In genomic region chr7:122315507-122316466, GRCh38 we compare ENCODE assay signal across 19 cellular contexts. TPM values are rescaled to one million over a fixed set of nuclear protein-coding genes. Genes with fewer than 3 reads are reported as not detected.
A peak's percentile ranks its signal among the peaks of the same experiment; 100 is the strongest.
DNase-seq lines count a peak whose midpoint lies in the region; ATAC-seq and TF ChIP-seq lines count a peak whose summit lies in the region.
"Had no signal": no experiment of that assay in that cellular context is flagged by ENCODE, and none has a peak within 500 bp of the region (broad histone marks: within the 10 kb centered on the region; RNA-seq: fewer than 3 reads in every experiment).

No MANE protein-coding gene starts in this region.

- peak overlapping the region; percentile 40 for H2AK9ac ChIP-seq in IMR-90 (replicated peaks; ENCODE audit: low read depth, low read length, poor library complexity)

- POLR2A ChIA-PET in IMR-90 (lab: Charles Lee; ENCODE audit: unreplicated experiment) = no interaction called here

- peaks cover 1 to 13% of the 10 kb centered on the region in 2 donors for H3K9me3 Mint-ChIP-seq in stimulated activated naive B cell treated with anti-CD40 and anti-IgM and Interleukin-4, amounts not matched to agents 10 μg/mL and 1 μg/mL and 100 μg/mL, for 72 hours

- H3K23ac ChIP-seq in IMR-90 (ENCODE audit: low read depth, low read length) = no peak overlapping the region

- WGBS in IMR-90 (ENCODE audit: extremely low coverage in 2 of 2, insufficient read length in 1 of 2), 2 experiments = 0% methylated on average over 1 of the region's 25 CpGs; no CpG with 5 or more reads in 1 of the 2 experiments
- 9% methylated on average over 25 of the region's 25 CpGs for WGBS in ectodermal cell, 2 experiments

- peaks cover 52 to 64% of the 10 kb centered on the region in 2 donors for H3K27me3 Mint-ChIP-seq in stimulated activated naive B cell treated with anti-CD40 and anti-IgM and Interleukin-4, amounts not matched to agents 10 μg/mL and 1 μg/mL and 100 μg/mL, for 72 hours

- no peak for DNase-seq in IMR-90
- peak; percentile 62 for DNase-seq in islet precursor cell
- no peak for DNase-seq in stimulated activated naive B cell treated with anti-CD40 and anti-IgM and Interleukin-4, amounts not matched to agents 10 μg/mL and 1 μg/mL and 100 μg/mL, for 72 hours
- DNase-seq in H4 (ENCODE audit: low spot score) = no peak
- DNase-seq: activated CD4-positive, alpha-beta T cell treated with anti-CD3 and anti-CD28 coated beads, Interleukin-2, amount 10 ng/mL, durations not matched to agents 24 days and 14 days; foreskin melanocyte; naive thymus-derived CD8-positive, alpha-beta T cell; NCI-H2029 treated with DMSO at 0.1 percent for 48 hours; NCI-H510A; stimulated activated CD8-positive, alpha-beta memory T cell treated with anti-CD3 and anti-CD28 coated beads, Interleukin-4, amount 100 ng/mL, for 48 hours had no signal

- H3K27me3 ChIP-seq in IMR-90 (ENCODE audit: control insufficient read depth, insufficient read depth, low read length) (peaks cover 52% of the 10 kb centered on the region), ectodermal cell (ENCODE audit: control insufficient read depth, insufficient read depth, low read length, poor library complexity, severe bottlenecking) (peaks cover 86% of the 10 kb centered on the region)
- H3K27me3 ChIP-seq: BLaER1 treated with 17β-estradiol and CSF1 and Interleukin-3, amounts not matched to agents 10 nM and 100 nM had no signal

- no peak overlapping the region for H3K9ac ChIP-seq in IMR-90 (ENCODE audit: low read depth, low read length)
- H3K9ac ChIP-seq: BLaER1 treated with 17β-estradiol and CSF1 and Interleukin-3, amounts not matched to agents 10 nM and 100 nM had no signal

- in situ Hi-C loops in IMR-90 (cut with MboI; ENCODE audit: low sequenced_read_pairs) = no loop called here

- H2AK5ac ChIP-seq in IMR-90 (ENCODE audit: low read depth, low read length) = no peak overlapping the region

- no peak overlapping the region for H2BK5ac ChIP-seq in IMR-90 (ENCODE audit: low read depth, low read length, poor library complexity, severe bottlenecking)

- H2BK20ac ChIP-seq in IMR-90 (ENCODE audit: low read depth, low read length) = no peak overlapping the region

- no peak overlapping the region for H3K4ac ChIP-seq in IMR-90 (ENCODE audit: low read depth, low read length)

- intact Hi-C loops in IMR-90 (cut with micrococcal nuclease) = no loop called here

- dilution Hi-C loops in IMR-90 (cut with HindIII; ENCODE audit: low sequenced_read_pairs, unreplicated experiment) = no loop called here

- H4K20me1 ChIP-seq in IMR-90 (ENCODE audit: insufficient read depth, low read length) = no peaks in the 10 kb centered on the region
- H4K20me1 ChIP-seq: BLaER1 treated with 17β-estradiol and CSF1 and Interleukin-3, amounts not matched to agents 10 nM and 100 nM had no signal

- H3K36me3 ChIP-seq in IMR-90 (ENCODE audit: control insufficient read depth, insufficient read depth, low read length) = no peaks in the 10 kb centered on the region
- H3K36me3 ChIP-seq in ectodermal cell (ENCODE audit: control insufficient read depth, insufficient read depth, low read length) = no peaks in the 10 kb centered on the region
- H3K36me3 ChIP-seq: BLaER1 treated with 17β-estradiol and CSF1 and Interleukin-3, amounts not matched to agents 10 nM and 100 nM had no signal

- H3K9me1 ChIP-seq in IMR-90 (ENCODE audit: insufficient read depth, low read length) = no peaks in the 10 kb centered on the region

- no peak overlapping the region for H3K4me3 Mint-ChIP-seq in stimulated activated naive B cell treated with anti-CD40 and anti-IgM and Interleukin-4, amounts not matched to agents 10 μg/mL and 1 μg/mL and 100 μg/mL, for 72 hours
- H3K4me3 Mint-ChIP-seq: activated CD4-positive, alpha-beta T cell treated with anti-CD3 and anti-CD28 coated beads, Interleukin-2, amount 10 ng/mL, durations not matched to agents 24 days and 14 days; IgD-negative memory B cell; naive thymus-derived CD8-positive, alpha-beta T cell had no signal

- no peak for ATAC-seq in IMR-90 (ENCODE audit: low read depth)
- ATAC-seq in stimulated activated naive B cell treated with anti-CD40 and anti-IgM and Interleukin-4, amounts not matched to agents 10 μg/mL and 1 μg/mL and 100 μg/mL, for 72 hours (replicated peaks) = no peak
- no peak for ATAC-seq in GM21786 (IDR thresholded peaks at IDR 0.05; ENCODE audit: unreplicated experiment)
- no peak for ATAC-seq in GM19455 (IDR thresholded peaks at IDR 0.05; ENCODE audit: unreplicated experiment)
- ATAC-seq: naive thymus-derived CD8-positive, alpha-beta T cell had no signal

- no peak overlapping the region for H3K4me3 ChIP-seq in IMR-90 (ENCODE audit: insufficient read depth, low read depth, low read length)
- H3K4me3 ChIP-seq in ectodermal cell (ENCODE audit: insufficient read depth, low read depth, low read length) = peak overlapping the region; percentile 40
- H3K4me3 ChIP-seq: BLaER1 treated with 17β-estradiol and CSF1 and Interleukin-3, amounts not matched to agents 10 nM and 100 nM had no signal

- H3K9me3 ChIP-seq in IMR-90 (ENCODE audit: control insufficient read depth, insufficient read depth, low read length) (peaks cover 2% of the 10 kb centered on the region; the same call in 1 of the 2 replicates), ectodermal cell (ENCODE audit: control insufficient read depth, low read length) (no peaks in the 10 kb centered on the region)

- no peak overlapping the region for H4K5ac ChIP-seq in IMR-90 (ENCODE audit: low read depth, low read length)

- peaks cover 0 to 4% of the 10 kb centered on the region in 2 donors for H3K36me3 Mint-ChIP-seq in stimulated activated naive B cell treated with anti-CD40 and anti-IgM and Interleukin-4, amounts not matched to agents 10 μg/mL and 1 μg/mL and 100 μg/mL, for 72 hours
- H3K36me3 Mint-ChIP-seq: IgD-negative memory B cell had no signal

- H4K91ac ChIP-seq in IMR-90 (ENCODE audit: insufficient read depth, low read depth, low read length) = no peak overlapping the region

- H3K14ac ChIP-seq in IMR-90 (replicated peaks; ENCODE audit: low read depth, low read length) = no peak overlapping the region

- H3K56ac ChIP-seq in IMR-90 (ENCODE audit: extremely low read depth, insufficient read depth, low read length) = no peak overlapping the region

- no peak for TF ChIP-seq CTCF in IMR-90 (conservative IDR thresholded peaks at IDR 0.05; ENCODE audit: low read depth, low read length)

- no peak overlapping the region for H4K8ac ChIP-seq in IMR-90 (ENCODE audit: low read depth in 2 of 2, low read length in 2 of 2)

- no peak for TF ChIP-seq POLR2A in IMR-90 (IDR thresholded peaks at IDR 0.05; ENCODE audit: low read depth, low read length)

- H3K4me1 Mint-ChIP-seq in stimulated activated naive B cell treated with anti-CD40 and anti-IgM and Interleukin-4, amounts not matched to agents 10 μg/mL and 1 μg/mL and 100 μg/mL, for 72 hours = peaks cover 4 to 8% of the 10 kb centered on the region in 2 donors
- H3K4me1 Mint-ChIP-seq: activated CD4-positive, alpha-beta T cell treated with anti-CD3 and anti-CD28 coated beads, Interleukin-2, amount 10 ng/mL, durations not matched to agents 24 days and 14 days had no signal

- TF ChIP-seq RAD21 in IMR-90 (IDR thresholded peaks at IDR 0.05; ENCODE audit: low read length) = no peak

- H2BK120ac ChIP-seq in IMR-90 (ENCODE audit: low read depth, low read length) = no peak overlapping the region

- no peak overlapping the region for H3K27ac ChIP-seq in IMR-90 (ENCODE audit: insufficient read depth, low read length)
- no peak overlapping the region for H3K27ac ChIP-seq in ectodermal cell (ENCODE audit: insufficient read depth, low read depth, low read length, poor library complexity, severe bottlenecking)
- H3K27ac ChIP-seq: BLaER1 treated with 17β-estradiol and CSF1 and Interleukin-3, amounts not matched to agents 10 nM and 100 nM; RWPE1 had no signal

- no peak overlapping the region for H3K18ac ChIP-seq in IMR-90 (ENCODE audit: low read depth, low read length)

- no peak overlapping the region for H3K4me2 ChIP-seq in IMR-90 (ENCODE audit: low read depth, low read length)
- H3K4me2 ChIP-seq: BLaER1 treated with 17β-estradiol and CSF1 and Interleukin-3, amounts not matched to agents 10 nM and 100 nM had no signal

- H3K27ac Mint-ChIP-seq in stimulated activated naive B cell treated with anti-CD40 and anti-IgM and Interleukin-4, amounts not matched to agents 10 μg/mL and 1 μg/mL and 100 μg/mL, for 72 hours = peak overlapping the region; percentile 57
- H3K27ac Mint-ChIP-seq: activated CD4-positive, alpha-beta T cell treated with anti-CD3 and anti-CD28 coated beads, Interleukin-2, amount 10 ng/mL, durations not matched to agents 24 days and 14 days; IgD-negative memory B cell; naive thymus-derived CD8-positive, alpha-beta T cell; progenitor cell of endocrine pancreas had no signal

- H2AFZ ChIP-seq in IMR-90 (replicated peaks; ENCODE audit: low read length, poor library complexity) = no peak overlapping the region

- no peaks in the 10 kb centered on the region for H3K4me1 ChIP-seq in IMR-90 (ENCODE audit: control insufficient read depth, insufficient read depth, low read length)
- peaks cover 31% of the 10 kb centered on the region for H3K4me1 ChIP-seq in ectodermal cell (ENCODE audit: control insufficient read depth, insufficient read depth, low read length)
- H3K4me1 ChIP-seq: BLaER1 treated with 17β-estradiol and CSF1 and Interleukin-3, amounts not matched to agents 10 nM and 100 nM had no signal

- H3K79me1 ChIP-seq in IMR-90 (ENCODE audit: low read depth in 1 of 2, low read length in 2 of 2) = no peaks in the 10 kb centered on the region

- H2BK15ac ChIP-seq in IMR-90 (ENCODE audit: low read depth, low read length) = no peak overlapping the region

- CTCF ChIA-PET in IMR-90 (lab: Yijun Ruan, JAX) = no interaction called here

- BruUV-seq in IMR-90 (replicated peaks; lab: Mats Ljungman, UMichigan) = no TSS peak

TF ChIP-seq in IMR-90, 13 proteins besides CTCF, POLR2A, EP300 and RAD21 (continues in another document):
- TF ChIP-seq CEBPB (IDR thresholded peaks at IDR 0.05; ENCODE audit: low read depth, low read length) (no peak), FOS (IDR thresholded peaks at IDR 0.05; ENCODE audit: low read depth, low read length) (no peak)
- TF ChIP-seq, protein P1, sequence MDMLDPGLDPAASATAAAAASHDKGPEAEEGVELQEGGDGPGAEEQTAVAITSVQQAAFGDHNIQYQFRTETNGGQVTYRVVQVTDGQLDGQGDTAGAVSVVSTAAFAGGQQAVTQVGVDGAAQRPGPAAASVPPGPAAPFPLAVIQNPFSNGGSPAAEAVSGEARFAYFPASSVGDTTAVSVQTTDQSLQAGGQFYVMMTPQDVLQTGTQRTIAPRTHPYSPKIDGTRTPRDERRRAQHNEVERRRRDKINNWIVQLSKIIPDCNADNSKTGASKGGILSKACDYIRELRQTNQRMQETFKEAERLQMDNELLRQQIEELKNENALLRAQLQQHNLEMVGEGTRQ (IDR thresholded peaks at IDR 0.05; ENCODE audit: low read depth, low read length) = no peak

RNA-seq across cellular contexts. Expression of gene FEZF1, which starts 11.2 kb away (rescaled TPM):
- not detected in 2 replicates for total RNA-seq in IMR-90 (2012; rRNA removed)
- not detected in 2 replicates for polyA plus RNA-seq in IMR-90 (2012; rRNA removed)
- not detected in 2 replicates for polyA plus RNA-seq in IMR-90 (2012; cell fraction: cytosol; rRNA removed)
- polyA plus RNA-seq in IMR-90 (2012; cell fraction: nucleus; rRNA removed; ENCODE audit: low replicate concordance) = not detected in 2 replicates
- 26.5 TPM for polyA plus RNA-seq in ectodermal cell (2013, experiment 1 of 4)
- 54.0 TPM for polyA plus RNA-seq in ectodermal cell (2013, experiment 2 of 4)
- polyA plus RNA-seq in ectodermal cell (2013, experiment 3 of 4) = 37.7 TPM
- 50.5 TPM for polyA plus RNA-seq in ectodermal cell (2013, experiment 4 of 4)
- total RNA-seq in H4 (2014; rRNA removed; shearing (Covaris generic)) = 2.3 and 2.4 TPM in 2 replicates
- total RNA-seq: activated CD4-positive, alpha-beta T cell treated with anti-CD3 and anti-CD28 coated beads, Interleukin-2, amount 10 ng/mL, durations not matched to agents 24 days and 14 days; aorta; lung microvascular endothelial cell; naive thymus-derived CD8-positive, alpha-beta T cell; progenitor cell of endocrine pancreas had no signal
- polyA plus RNA-seq: aorta; IgD-negative memory B cell; naive thymus-derived CD8-positive, alpha-beta T cell had no signal
